In genomic region chr19:33134571-33135041, GRCh38 we compare ENCODE assay signal across 9 cellular contexts. TPM values are rescaled to one million over a fixed set of nuclear protein-coding genes. Genes with fewer than 3 reads are reported as not detected.
DNase-seq lines count a peak whose midpoint lies in the region; ATAC-seq and TF ChIP-seq lines count a peak whose summit lies in the region.
"Had no signal": no experiment of that assay in that cellular context is flagged by ENCODE, and none has a peak within 500 bp of the region (broad histone marks: within the 10 kb centered on the region; RNA-seq: fewer than 3 reads in every experiment).

No MANE protein-coding gene starts in this region.

- ATAC-seq in activated CD4-positive, alpha-beta T cell treated with anti-CD3 and anti-CD28 coated beads for 36 hours = peak; percentile 96
- no peak for ATAC-seq in GM21367 (IDR thresholded peaks at IDR 0.05; ENCODE audit: unreplicated experiment)

- peaks cover 12% of the 10 kb centered on the region for H3K4me1 Mint-ChIP-seq in activated CD4-positive, alpha-beta T cell treated with anti-CD3 and anti-CD28 coated beads for 36 hours
- H3K4me1 Mint-ChIP-seq in activated naive CD8-positive, alpha-beta T cell treated with anti-CD3 and anti-CD28 coated beads for 36 hours = peaks cover 2% of the 10 kb centered on the region

- CTCF ChIA-PET in activated CD4-positive, alpha-beta T cell treated with anti-CD3 and anti-CD28 coated beads for 36 hours (lab: Charles Lee) = interaction anchor here (0.6 to 1.4 kb wide), 4 partner anchors 8 to 847 kb away, joined by 3 to 5 read pairs (median 4); partner anchors contain the start of gene SLC7A10

- POLR2A ChIA-PET in activated CD4-positive, alpha-beta T cell treated with anti-CD3 and anti-CD28 coated beads for 36 hours (lab: Charles Lee) = no interaction called here

- H3K27ac Mint-ChIP-seq in activated CD4-positive, alpha-beta T cell treated with anti-CD3 and anti-CD28 coated beads for 36 hours = no peak overlapping the region
- no peak overlapping the region for H3K27ac Mint-ChIP-seq in activated naive CD8-positive, alpha-beta T cell treated with anti-CD3 and anti-CD28 coated beads for 36 hours

- peaks cover 2% of the 10 kb centered on the region for H3K36me3 Mint-ChIP-seq in activated CD4-positive, alpha-beta T cell treated with anti-CD3 and anti-CD28 coated beads for 36 hours (ENCODE audit: low read depth)
- peaks cover 6% of the 10 kb centered on the region for H3K36me3 Mint-ChIP-seq in activated naive CD8-positive, alpha-beta T cell treated with anti-CD3 and anti-CD28 coated beads for 36 hours

- intact Hi-C loops in activated CD4-positive, alpha-beta T cell treated with anti-CD3 and anti-CD28 coated beads for 36 hours (cut with DNase I, micrococcal nuclease) = loop anchor here in 1 of 2 experiments (1.0 to 2.0 kb wide), 2 partner anchors 43 to 240 kb away; no protein-coding TSS in a partner anchor

- no peaks in the 10 kb centered on the region for H3K9me3 Mint-ChIP-seq in activated CD4-positive, alpha-beta T cell treated with anti-CD3 and anti-CD28 coated beads for 36 hours (ENCODE audit: low read depth)
- H3K9me3 Mint-ChIP-seq in activated naive CD8-positive, alpha-beta T cell treated with anti-CD3 and anti-CD28 coated beads for 36 hours = no peaks in the 10 kb centered on the region

- peak overlapping the region; percentile 66 for H3K4me3 Mint-ChIP-seq in activated CD4-positive, alpha-beta T cell treated with anti-CD3 and anti-CD28 coated beads for 36 hours
- peak overlapping the region; percentile 73 for H3K4me3 Mint-ChIP-seq in activated naive CD8-positive, alpha-beta T cell treated with anti-CD3 and anti-CD28 coated beads for 36 hours

- TF ChIP-seq CTCF in GM10266 (IDR thresholded peaks at IDR 0.05; ENCODE audit: control insufficient read depth, insufficient read depth, low read depth, missing control alignments) = no peak

- peak; percentile 59 for DNase-seq in GM10266 (ENCODE audit: extremely low spot score)
- DNase-seq in activated CD4-positive, alpha-beta T cell treated with anti-CD3 and anti-CD28 coated beads for 36 hours = peak; percentile 91
- peak; percentile 74 for DNase-seq in activated naive CD8-positive, alpha-beta T cell treated with anti-CD3 and anti-CD28 coated beads for 36 hours
- peak; percentile 64 to 73 for DNase-seq in stimulated activated CD4-positive, alpha-beta T cell treated with anti-CD3 and anti-CD28 coated beads, Interleukin-2, amount 100 ng/mL, for 24 hours
- DNase-seq in hypothalamus (lab: John Stamatoyannopoulos, UW) = no peak
- DNase-seq in NOMO-1 (lab: John Stamatoyannopoulos, UW; ENCODE audit: unreplicated experiment in 2 of 2) = no peak
- no peak for DNase-seq in NCI-H1436 treated with DMSO at 0.1 percent for 48 hours (lab: John Stamatoyannopoulos, UW)

- H3K27me3 Mint-ChIP-seq in activated CD4-positive, alpha-beta T cell treated with anti-CD3 and anti-CD28 coated beads for 36 hours = no peaks in the 10 kb centered on the region
- H3K27me3 Mint-ChIP-seq in activated naive CD8-positive, alpha-beta T cell treated with anti-CD3 and anti-CD28 coated beads for 36 hours = no peaks in the 10 kb centered on the region

RNA-seq across cellular contexts. Expression of gene WDR88, which starts 2.7 kb away (rescaled TPM):
- total RNA-seq in activated CD4-positive, alpha-beta T cell treated with anti-CD3 and anti-CD28 coated beads for 36 hours = under 1 TPM in 1 of 2 experiments, not detected in 1; 0.21 TPM
- total RNA-seq in activated naive CD8-positive, alpha-beta T cell treated with anti-CD3 and anti-CD28 coated beads for 36 hours = under 1 TPM in 1 of 2 experiments, not detected in 1; 0.16 TPM
- total RNA-seq: renal cortical epithelial cell had no signal

RNA-seq across cellular contexts. Expression of gene GPATCH1, which starts 53.6 kb away (rescaled TPM):
- 10 to 100 TPM in 1 of 2 experiments, 1 to 10 TPM in 1; 9.5 to 11.1 TPM for total RNA-seq in activated CD4-positive, alpha-beta T cell treated with anti-CD3 and anti-CD28 coated beads for 36 hours
- total RNA-seq in activated naive CD8-positive, alpha-beta T cell treated with anti-CD3 and anti-CD28 coated beads for 36 hours = 10 to 100 TPM; 10.6 to 11.8 TPM

RNA-seq across cellular contexts. Expression of gene LRP3, which starts 59.5 kb away (rescaled TPM):
- total RNA-seq in activated CD4-positive, alpha-beta T cell treated with anti-CD3 and anti-CD28 coated beads for 36 hours = under 1 TPM; 0.37 TPM
- under 1 TPM; 0.44 to 0.91 TPM for total RNA-seq in activated naive CD8-positive, alpha-beta T cell treated with anti-CD3 and anti-CD28 coated beads for 36 hours

Comparison
In these comparisons a context has a peak if more than half of its experiments do, and no peak if none do; other contexts are left out.
1. DNase-seq: peak in GM10266 (single experiment), activated CD4-positive, alpha-beta T cell treated with anti-CD3 and anti-CD28 coated beads for 36 hours (single experiment), activated naive CD8-positive, alpha-beta T cell treated with anti-CD3 and anti-CD28 coated beads for 36 hours (single experiment) and stimulated activated CD4-positive, alpha-beta T cell treated with anti-CD3 and anti-CD28 coated beads, Interleukin-2, amount 100 ng/mL, for 24 hours (2 of 2); none in hypothalamus (0 of 51), NOMO-1 (0 of 2) and NCI-H1436 treated with DMSO at 0.1 percent for 48 hours (single experiment).